ENCODE assay signal across 13 cellular contexts in genomic region chr11:9203715-9204311, GRCh38.
DNase-seq lines count a peak whose midpoint lies in the region; ATAC-seq, FAIRE-seq and TF ChIP-seq lines count a peak whose summit lies in the region.
"Had no signal": no experiment of that assay in that cellular context is flagged by ENCODE, and none has a peak within 500 bp of the region (broad histone marks: within the 10 kb centered on the region; RNA-seq: fewer than 3 reads in every experiment).

No MANE protein-coding gene starts in this region.

- no peak overlapping the region for H3T11ph ChIP-seq in H9 (ENCODE audit: low read length)

- H2BK20ac ChIP-seq in H9 (ENCODE audit: low read depth, low read length, poor library complexity, severe bottlenecking), result no peak overlapping the region

- H3K4me3 ChIP-seq in mammary epithelial cell (replicated peaks in 1 of 3; ENCODE audit: insufficient read depth in 1 of 3, low read depth in 2 of 3, low read length in 3 of 3), result no peak overlapping the region
- no peak overlapping the region for H3K4me3 ChIP-seq in lower lobe of right lung
- H3K4me3 ChIP-seq: esophagus squamous epithelium, spleen, stomach had no signal

- H3K79me2 ChIP-seq in H9 (ENCODE audit: insufficient read depth, low read length), result no peaks in the 10 kb centered on the region; the same call in 1 of the 2 replicates
- peaks cover 18% of the 10 kb centered on the region for H3K79me2 ChIP-seq in mammary epithelial cell (ENCODE audit: insufficient read depth, low read length)

- no peak overlapping the region for H2AFZ ChIP-seq in H9 (ENCODE audit: low read length)
- H2AFZ ChIP-seq in mammary epithelial cell (ENCODE audit: low read depth, low read length), result no peak overlapping the region

- no peak overlapping the region for H2BK15ac ChIP-seq in H9 (ENCODE audit: low read depth, low read length)

- H3K27me3 Mint-ChIP-seq in H9 (ENCODE audit: low read depth), result no peaks in the 10 kb centered on the region
- H3K27me3 Mint-ChIP-seq: activated B cell treated with CpG ODN at 0.5 μM for 24 hours had no signal

- H3K4me1 ChIP-seq in H9 (ENCODE audit: insufficient read depth, low read length) (no peaks in the 10 kb centered on the region; the same call in 1 of the 2 replicates), mammary epithelial cell (ENCODE audit: insufficient read depth, low read length) (no peaks in the 10 kb centered on the region), lower lobe of right lung (peaks cover 3% of the 10 kb centered on the region)

- H3K14ac ChIP-seq in H9 (ENCODE audit: insufficient read depth, low read length), result no peak overlapping the region

- no peak for ATAC-seq in HG03159 (IDR thresholded peaks at IDR 0.05; ENCODE audit: unreplicated experiment)
- no peak for ATAC-seq in lower lobe of right lung

- peaks cover 6 to 8% of the 10 kb centered on the region in 2 experiments for H3K4me1 Mint-ChIP-seq in H9

- no peak overlapping the region for H3K23ac ChIP-seq in H9 (ENCODE audit: insufficient read length, low read depth, low read length)

- no peak overlapping the region for H3K56ac ChIP-seq in H9 (ENCODE audit: insufficient read length, low read depth, low read length)

- H2BK5ac ChIP-seq in H9 (ENCODE audit: insufficient read length, low read length), result no peak overlapping the region

- FAIRE-seq in D721Med (lab: Jason Lieb, UNC) (no peak), urothelium cell line (lab: Jason Lieb, UNC) (no peak)

- H3K9ac ChIP-seq in H9 (ENCODE audit: extremely low read depth, insufficient read length, low read length) (no peak overlapping the region), mammary epithelial cell (ENCODE audit: insufficient read depth, low read length) (no peak overlapping the region)

- DNase-seq in D721Med (ENCODE audit: insufficient read length, low spot score), result no peak
- DNase-seq in H9, result peak; percentile 41
- no peak for DNase-seq in mammary epithelial cell
- DNase-seq in midbrain (lab: John Stamatoyannopoulos, UW), result peak; percentile 54
- DNase-seq in urothelium cell line (ENCODE audit: low spot score), result no peak
- DNase-seq in lower lobe of right lung, result no peak
- DNase-seq in activated effector memory CD4-positive, alpha-beta T cell treated with anti-CD3 and anti-CD28 coated beads, Interleukin-2, amount 50 U/mL, for 16 hours, result no peak
- DNase-seq: activated B cell treated with CpG ODN at 0.5 μM for 24 hours, esophagus squamous epithelium, NCI-H774, spleen, stomach had no signal

- in situ Hi-C loops in mammary epithelial cell (cut with MboI; ENCODE audit: low sequenced_read_pairs in 2 of 2), result no loop called here

- intact Hi-C loops in mammary epithelial cell (cut with micrococcal nuclease), result no loop called here
- intact Hi-C loops in lower lobe of right lung (cut with DNase I), result no loop called here

- H3K27ac ChIP-seq in H9 (ENCODE audit: insufficient read length, low read depth, low read length) (no peak overlapping the region), mammary epithelial cell (ENCODE audit: insufficient read depth, low read depth, low read length) (no peak overlapping the region), lower lobe of right lung (no peak overlapping the region)
- H3K27ac ChIP-seq: esophagus squamous epithelium, spleen, stomach had no signal

- CTCF ChIA-PET in mammary epithelial cell (lab: Charles Lee; ENCODE audit: low non-redundant PET), result no interaction called here

- H3K36me3 Mint-ChIP-seq in H9 (ENCODE audit: insufficient read depth in 1 of 3, low read depth in 3 of 3), result peaks cover 5 to 30% (median 21%) of the 10 kb centered on the region in 3 experiments; a peak in 6 of 7 replicates

- H2BK12ac ChIP-seq in H9 (ENCODE audit: insufficient read length, low read depth, low read length), result no peak overlapping the region

- H3K27ac Mint-ChIP-seq in H9, result peak overlapping the region in 2 of 3 experiments; percentile 52 to 74; a peak in 4 of 7 replicates
- H3K27ac Mint-ChIP-seq: activated B cell treated with CpG ODN at 0.5 μM for 24 hours had no signal

- WGBS in H9 (ENCODE audit: extremely low coverage, insufficient read length, low lambda C conversion rate), result no CpG with 5 or more reads among the region's 12 CpGs
- 86% methylated on average over 9 of the region's 12 CpGs for WGBS in mammary epithelial cell (ENCODE audit: low coverage, missing lambda C conversion rate)

- TF ChIP-seq CTCF in D721Med (IDR thresholded peaks at IDR 0.05; ENCODE audit: insufficient read depth, missing control alignments), result peak; percentile 40
- peak; percentile 52 for TF ChIP-seq CTCF in H9 (conservative IDR thresholded peaks at IDR 0.05)
- peak in 1 of 2 donors; percentile 23 for TF ChIP-seq CTCF in mammary epithelial cell (conservative IDR thresholded peaks at IDR 0.05 in 1 of 2, IDR thresholded peaks at IDR 0.05 in 1 of 2; ENCODE audit: extremely low read depth in 1 of 2, insufficient read depth in 1 of 2, low read depth in 1 of 2, low read length in 2 of 2)
- TF ChIP-seq CTCF in lower lobe of right lung (IDR thresholded peaks at IDR 0.05), result no peak

- no peaks in the 10 kb centered on the region for H3K9me3 Mint-ChIP-seq in H9
- H3K9me3 Mint-ChIP-seq: activated B cell treated with CpG ODN at 0.5 μM for 24 hours had no signal

- no peak overlapping the region for H3K4me2 ChIP-seq in H9 (ENCODE audit: insufficient read depth, insufficient read length, low read length)
- no peak overlapping the region for H3K4me2 ChIP-seq in mammary epithelial cell (ENCODE audit: insufficient read depth, low read depth, low read length)

- no peak overlapping the region for H2AK5ac ChIP-seq in H9 (ENCODE audit: insufficient read length, low read length)

- H4K20me1 ChIP-seq in H9 (ENCODE audit: control insufficient read depth, insufficient read depth, insufficient read length) (no peaks in the 10 kb centered on the region), mammary epithelial cell (ENCODE audit: insufficient read depth, low read length) (no peaks in the 10 kb centered on the region)

- dilution Hi-C loops in mammary epithelial cell (cut with HindIII; ENCODE audit: low sequenced_read_pairs), result no loop called here

- H3K27me3 ChIP-seq in H9 (ENCODE audit: insufficient read depth, low read length), result no peaks in the 10 kb centered on the region
- no peaks in the 10 kb centered on the region for H3K27me3 ChIP-seq in mammary epithelial cell (ENCODE audit: insufficient read depth, low read length)
- no peaks in the 10 kb centered on the region for H3K27me3 ChIP-seq in lower lobe of right lung (ENCODE audit: low read depth)
- H3K27me3 ChIP-seq: esophagus squamous epithelium, spleen, stomach had no signal

- no peaks in the 10 kb centered on the region for H3K23me2 ChIP-seq in H9 (ENCODE audit: insufficient read length, low read depth, low read length, poor library complexity, severe bottlenecking)

- TSS peak; percentile 42 for BruUV-seq in mammary epithelial cell (replicated peaks; lab: Mats Ljungman, UMichigan)

- no peaks in the 10 kb centered on the region for H3K79me1 ChIP-seq in H9 (ENCODE audit: insufficient read depth, low read depth, low read length, poor library complexity, severe bottlenecking)

- no peak overlapping the region for H3K4me3 Mint-ChIP-seq in H9
- H3K4me3 Mint-ChIP-seq: activated B cell treated with CpG ODN at 0.5 μM for 24 hours had no signal

- H2BK120ac ChIP-seq in H9 (ENCODE audit: low read depth, low read length, poor library complexity, severe bottlenecking), result no peak overlapping the region

- H3K9me3 ChIP-seq in H9 (ENCODE audit: control insufficient read depth, low read depth, low read length), result no peaks in the 10 kb centered on the region
- H3K9me3 ChIP-seq in mammary epithelial cell (replicated peaks; ENCODE audit: insufficient read depth, low read length), result no peaks in the 10 kb centered on the region
- H3K9me3 ChIP-seq in lower lobe of right lung, result no peaks in the 10 kb centered on the region
- H3K9me3 ChIP-seq: esophagus squamous epithelium, spleen, stomach had no signal

- no peak overlapping the region for H4K91ac ChIP-seq in H9 (ENCODE audit: insufficient read length, low read depth, low read length)

- no peak overlapping the region for H4K8ac ChIP-seq in H9 (replicated peaks; ENCODE audit: insufficient read length, low read depth, low read length)

- H3K36me3 ChIP-seq in mammary epithelial cell (ENCODE audit: insufficient read depth, low read length), result peaks cover 4% of the 10 kb centered on the region
- H3K36me3 ChIP-seq in lower lobe of right lung, result peaks cover 28% of the 10 kb centered on the region

- H3K4ac ChIP-seq in H9 (ENCODE audit: low read depth, low read length), result no peak overlapping the region

- no peak overlapping the region for H3K18ac ChIP-seq in H9 (ENCODE audit: insufficient read length, low read depth, low read length)

- H4K5ac ChIP-seq in H9 (ENCODE audit: insufficient read length, low read depth, low read length), result no peak overlapping the region

Comparison
In these comparisons a context has a peak if more than half of its experiments do, and no peak if none do; other contexts are left out.
1. DNase-seq: peak in H9 (single experiment) and midbrain (single experiment); none in D721Med (single experiment), mammary epithelial cell (single experiment), urothelium cell line (single experiment), lower lobe of right lung (single experiment) and activated effector memory CD4-positive, alpha-beta T cell treated with anti-CD3 and anti-CD28 coated beads, Interleukin-2, amount 50 U/mL, for 16 hours (single experiment).